26 cellular contexts compared by ENCODE assay signal in genomic region chr3:189727898-189728297, GRCh38.
DNase-seq lines count a peak whose midpoint lies in the region; ATAC-seq, FAIRE-seq and TF ChIP-seq lines count a peak whose summit lies in the region.
"Had no signal": no experiment of that assay in that cellular context is flagged by ENCODE, and none has a peak within 500 bp of the region (broad histone marks: within the 10 kb centered on the region; RNA-seq: fewer than 3 reads in every experiment).

No MANE protein-coding gene starts in this region.

- intact Hi-C loops in upper lobe of right lung (cut with DNase I) = no loop called here
- intact Hi-C loops in heart left ventricle (cut with DNase I) = no loop called here

- peak; percentile 56 for ATAC-seq in upper lobe of right lung
- no peak for ATAC-seq in heart left ventricle
- no peak for ATAC-seq in HG03521 (IDR thresholded peaks at IDR 0.05; ENCODE audit: unreplicated experiment)
- ATAC-seq: left colon, sciatic nerve, T-helper 17 cell had no signal

- H3K36me3 Mint-ChIP-seq in astrocyte (ENCODE audit: low read depth, unreplicated experiment) = no peaks in the 10 kb centered on the region

- no peaks in the 10 kb centered on the region for H3K27me3 ChIP-seq in astrocyte (ENCODE audit: insufficient read depth, low read length)
- H3K27me3 ChIP-seq in upper lobe of right lung = no peaks in the 10 kb centered on the region
- H3K27me3 ChIP-seq in heart left ventricle = no peaks in the 10 kb centered on the region

- WGBS in heart left ventricle, 4 donors = 46 to 68% (median 54%) methylated on average over 4 of the region's 4 CpGs

- H3K4me3 Mint-ChIP-seq in astrocyte (ENCODE audit: unreplicated experiment) = no peak overlapping the region
- H3K4me3 Mint-ChIP-seq: activated naive CD8-positive, alpha-beta T cell; CD4-positive, alpha-beta T cell; T-helper 17 cell had no signal

- H3K36me3 ChIP-seq in astrocyte (ENCODE audit: insufficient read depth, low read length) = no peaks in the 10 kb centered on the region
- H3K36me3 ChIP-seq in upper lobe of right lung = no peaks in the 10 kb centered on the region
- H3K36me3 ChIP-seq in heart left ventricle = no peaks in the 10 kb centered on the region

- peak; percentile 63 for DNase-seq in HCEC 1CT
- peak; percentile 69 for DNase-seq in astrocyte (ENCODE audit: low read depth)
- DNase-seq in fibroblast of the aortic adventitia (ENCODE audit: low read depth) = peak; percentile 68
- DNase-seq in upper lobe of right lung = no peak
- no peak for DNase-seq in heart left ventricle
- DNase-seq in middle frontal gyrus (ENCODE audit: extremely low spot score, low spot score) = no peak
- DNase-seq: activated T-cell treated with anti-CD3 and anti-CD28 coated beads for 4 hours; AML-193; CD4-positive, alpha-beta T cell; GDM1; left colon; mesenchymal stem cell; NCI-H1436 treated with DMSO at 0.1 percent for 48 hours; NCI-H446 treated with DMSO at 0.1 percent for 48 hours; SK-N-SH; stimulated activated CD4-positive, alpha-beta T cell treated with anti-CD3 and anti-CD28 coated beads, Interleukin-15, amount 100 ng/mL, for 24 hours; stimulated activated naive CD4-positive, alpha-beta T cell; T-helper 17 cell had no signal

- no peak overlapping the region for H3K27ac Mint-ChIP-seq in astrocyte (ENCODE audit: unreplicated experiment)
- H3K27ac Mint-ChIP-seq: activated naive CD8-positive, alpha-beta T cell; CD4-positive, alpha-beta T cell; progenitor cell of endocrine pancreas; T-helper 17 cell had no signal

- H3K4me3 ChIP-seq in astrocyte (ENCODE audit: insufficient read depth, low read depth, low read length) = no peak overlapping the region
- H3K4me3 ChIP-seq in fibroblast of the aortic adventitia (ENCODE audit: low read depth, low read length) = no peak overlapping the region
- H3K4me3 ChIP-seq in upper lobe of right lung = no peak overlapping the region
- no peak overlapping the region for H3K4me3 ChIP-seq in heart left ventricle

- H2AFZ ChIP-seq in astrocyte (ENCODE audit: low read depth, low read length) = no peak overlapping the region

- TF ChIP-seq POLR2A in heart left ventricle (IDR thresholded peaks at IDR 0.05) = no peak

- TF ChIP-seq CTCF in astrocyte (IDR thresholded peaks at IDR 0.05; ENCODE audit: insufficient read depth, low read depth, low read length) (no peak), fibroblast of the aortic adventitia (IDR thresholded peaks at IDR 0.05; ENCODE audit: insufficient read depth, low read length) (no peak), upper lobe of right lung (IDR thresholded peaks at IDR 0.05) (no peak), heart left ventricle (IDR thresholded peaks at IDR 0.05) (no peak)

- no peaks in the 10 kb centered on the region for H3K79me2 ChIP-seq in astrocyte (ENCODE audit: insufficient read depth, low read length)

- H3K27me3 Mint-ChIP-seq in astrocyte (ENCODE audit: low read depth, unreplicated experiment) = no peaks in the 10 kb centered on the region
- H3K27me3 Mint-ChIP-seq: activated naive CD8-positive, alpha-beta T cell; CD4-positive, alpha-beta T cell had no signal

- H4K20me1 ChIP-seq in astrocyte (ENCODE audit: insufficient read depth, low read length) = no peaks in the 10 kb centered on the region

- H3K27ac ChIP-seq in astrocyte (ENCODE audit: low read depth, low read length) = no peak overlapping the region
- no peak overlapping the region for H3K27ac ChIP-seq in upper lobe of right lung
- no peak overlapping the region for H3K27ac ChIP-seq in heart left ventricle
- H3K27ac ChIP-seq: KMS-11 had no signal

- H3K4me2 ChIP-seq in astrocyte (ENCODE audit: low read length) = no peak overlapping the region
- H3K4me2 ChIP-seq: KMS-11, SK-N-SH had no signal

- no peaks in the 10 kb centered on the region for H3K4me1 Mint-ChIP-seq in astrocyte (ENCODE audit: low read depth, unreplicated experiment)
- H3K4me1 Mint-ChIP-seq: T-helper 17 cell had no signal

- H3K9me3 ChIP-seq in astrocyte (ENCODE audit: insufficient read depth, low read depth, low read length) = no peaks in the 10 kb centered on the region
- no peaks in the 10 kb centered on the region for H3K9me3 ChIP-seq in upper lobe of right lung
- no peaks in the 10 kb centered on the region for H3K9me3 ChIP-seq in heart left ventricle
- H3K9me3 ChIP-seq: SK-N-SH had no signal

- H3K9me3 Mint-ChIP-seq in astrocyte (ENCODE audit: unreplicated experiment) = peaks cover 2% of the 10 kb centered on the region
- H3K9me3 Mint-ChIP-seq: CD4-positive, alpha-beta T cell had no signal

- no peak overlapping the region for H3K9ac ChIP-seq in astrocyte (ENCODE audit: low read length)
- H3K9ac ChIP-seq: KMS-11, SK-N-SH had no signal

- H3K4me1 ChIP-seq in astrocyte (ENCODE audit: insufficient read depth, low read length) (no peaks in the 10 kb centered on the region), upper lobe of right lung (no peaks in the 10 kb centered on the region), heart left ventricle (peaks cover 0 to 2% (median 0%) of the 10 kb centered on the region in 12 donors)

- no peak for FAIRE-seq in astrocyte (lab: Jason Lieb, UNC)
- FAIRE-seq: D721Med, frontal cortex, urothelium cell line had no signal

Comparison
In these comparisons a context has a peak if more than half of its experiments do, and no peak if none do; other contexts are left out.
1. DNase-seq: peak in HCEC 1CT (single experiment), astrocyte (single experiment) and fibroblast of the aortic adventitia (single experiment); none in upper lobe of right lung (single experiment), heart left ventricle (0 of 5) and middle frontal gyrus (single experiment).